Comparison of ENCODE assay signal across 1 cellular context in the genomic region with DNA sequence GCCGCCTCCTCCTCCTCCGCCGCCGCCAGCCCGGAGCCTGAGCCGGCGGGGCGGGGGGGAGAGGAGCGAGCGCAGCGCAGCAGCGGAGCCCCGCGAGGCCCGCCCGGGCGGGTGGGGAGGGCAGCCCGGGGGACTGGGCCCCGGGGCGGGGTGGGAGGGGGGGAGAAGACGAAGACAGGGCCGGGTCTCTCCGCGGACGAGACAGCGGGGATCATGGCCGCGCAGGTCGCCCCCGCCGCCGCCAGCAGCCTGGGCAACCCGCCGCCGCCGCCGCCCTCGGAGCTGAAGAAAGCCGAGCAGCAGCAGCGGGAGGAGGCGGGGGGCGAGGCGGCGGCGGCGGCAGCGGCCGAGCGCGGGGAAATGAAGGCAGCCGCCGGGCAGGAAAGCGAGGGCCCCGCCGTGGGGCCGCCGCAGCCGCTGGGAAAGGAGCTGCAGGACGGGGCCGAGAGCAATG.
TF ChIP-seq lines count a peak whose summit lies in the region.

No MANE protein-coding gene starts in this region.

TF ChIP-seq in A549, 52 proteins besides CTCF, POLR2A, EP300 and RAD21:
- TF ChIP-seq RFX5 (IDR thresholded peaks at IDR 0.05): no peak
- TF ChIP-seq JUNB (IDR thresholded peaks at IDR 0.05): no peak
- TF ChIP-seq JUN (IDR thresholded peaks at IDR 0.05): no peak
- TF ChIP-seq, protein P1, sequence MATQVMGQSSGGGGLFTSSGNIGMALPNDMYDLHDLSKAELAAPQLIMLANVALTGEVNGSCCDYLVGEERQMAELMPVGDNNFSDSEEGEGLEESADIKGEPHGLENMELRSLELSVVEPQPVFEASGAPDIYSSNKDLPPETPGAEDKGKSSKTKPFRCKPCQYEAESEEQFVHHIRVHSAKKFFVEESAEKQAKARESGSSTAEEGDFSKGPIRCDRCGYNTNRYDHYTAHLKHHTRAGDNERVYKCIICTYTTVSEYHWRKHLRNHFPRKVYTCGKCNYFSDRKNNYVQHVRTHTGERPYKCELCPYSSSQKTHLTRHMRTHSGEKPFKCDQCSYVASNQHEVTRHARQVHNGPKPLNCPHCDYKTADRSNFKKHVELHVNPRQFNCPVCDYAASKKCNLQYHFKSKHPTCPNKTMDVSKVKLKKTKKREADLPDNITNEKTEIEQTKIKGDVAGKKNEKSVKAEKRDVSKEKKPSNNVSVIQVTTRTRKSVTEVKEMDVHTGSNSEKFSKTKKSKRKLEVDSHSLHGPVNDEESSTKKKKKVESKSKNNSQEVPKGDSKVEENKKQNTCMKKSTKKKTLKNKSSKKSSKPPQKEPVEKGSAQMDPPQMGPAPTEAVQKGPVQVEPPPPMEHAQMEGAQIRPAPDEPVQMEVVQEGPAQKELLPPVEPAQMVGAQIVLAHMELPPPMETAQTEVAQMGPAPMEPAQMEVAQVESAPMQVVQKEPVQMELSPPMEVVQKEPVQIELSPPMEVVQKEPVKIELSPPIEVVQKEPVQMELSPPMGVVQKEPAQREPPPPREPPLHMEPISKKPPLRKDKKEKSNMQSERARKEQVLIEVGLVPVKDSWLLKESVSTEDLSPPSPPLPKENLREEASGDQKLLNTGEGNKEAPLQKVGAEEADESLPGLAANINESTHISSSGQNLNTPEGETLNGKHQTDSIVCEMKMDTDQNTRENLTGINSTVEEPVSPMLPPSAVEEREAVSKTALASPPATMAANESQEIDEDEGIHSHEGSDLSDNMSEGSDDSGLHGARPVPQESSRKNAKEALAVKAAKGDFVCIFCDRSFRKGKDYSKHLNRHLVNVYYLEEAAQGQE (IDR thresholded peaks at IDR 0.05): no peak
- no peak for TF ChIP-seq RCOR1 (IDR thresholded peaks at IDR 0.05; ENCODE audit: low read depth, low read length)
- TF ChIP-seq, protein P2, sequence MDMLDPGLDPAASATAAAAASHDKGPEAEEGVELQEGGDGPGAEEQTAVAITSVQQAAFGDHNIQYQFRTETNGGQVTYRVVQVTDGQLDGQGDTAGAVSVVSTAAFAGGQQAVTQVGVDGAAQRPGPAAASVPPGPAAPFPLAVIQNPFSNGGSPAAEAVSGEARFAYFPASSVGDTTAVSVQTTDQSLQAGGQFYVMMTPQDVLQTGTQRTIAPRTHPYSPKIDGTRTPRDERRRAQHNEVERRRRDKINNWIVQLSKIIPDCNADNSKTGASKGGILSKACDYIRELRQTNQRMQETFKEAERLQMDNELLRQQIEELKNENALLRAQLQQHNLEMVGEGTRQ (IDR thresholded peaks at IDR 0.05): no peak
- TF ChIP-seq CEBPB (IDR thresholded peaks at IDR 0.05): no peak
- TF ChIP-seq ESRRA (IDR thresholded peaks at IDR 0.05; ENCODE audit: borderline replicate concordance, low read length): no peak
- TF ChIP-seq HOXA7 (CRISPR knock-in tag; IDR thresholded peaks at IDR 0.05): no peak
- no peak for TF ChIP-seq ZC3H11A (IDR thresholded peaks at IDR 0.05)
- TF ChIP-seq CBX8 (IDR thresholded peaks at IDR 0.05): no peak
- no peak for TF ChIP-seq PHF8 (IDR thresholded peaks at IDR 0.05; ENCODE audit: borderline replicate concordance, low read depth)
